In genomic region chr4:70705856-70706461, GRCh38 we compare ENCODE assay signal across 8 cellular contexts. TPM values are rescaled to one million over a fixed set of nuclear protein-coding genes. Genes with fewer than 3 reads are reported as not detected.
DNase-seq lines count a peak whose midpoint lies in the region; ATAC-seq and TF ChIP-seq lines count a peak whose summit lies in the region.

No MANE protein-coding gene starts in this region.

- H3K27me3 ChIP-seq in psoas muscle (ENCODE audit: insufficient read depth in 3 of 3, low read length in 2 of 3), result no peaks in the 10 kb centered on the region

- no peaks in the 10 kb centered on the region for H3K36me3 Mint-ChIP-seq in activated naive CD4-positive, alpha-beta T cell treated with anti-CD3 and anti-CD28 coated beads, Interleukin-2, amount 50 U/mL, for 24 hours
- H3K36me3 Mint-ChIP-seq in T-cell, result no peaks in the 10 kb centered on the region
- H3K36me3 Mint-ChIP-seq in glutamatergic neuron (ENCODE audit: unreplicated experiment), result no peaks in the 10 kb centered on the region

- peak overlapping the region; percentile 96 for H3K4me3 Mint-ChIP-seq in activated naive CD4-positive, alpha-beta T cell treated with anti-CD3 and anti-CD28 coated beads, Interleukin-2, amount 50 U/mL, for 24 hours
- peak overlapping the region; percentile 89 to 97 (median 91) for H3K4me3 Mint-ChIP-seq in T-cell
- peak overlapping the region; percentile 95 for H3K4me3 Mint-ChIP-seq in glutamatergic neuron (ENCODE audit: unreplicated experiment)

- H3K9me3 ChIP-seq in psoas muscle, result no peaks in the 10 kb centered on the region

- H3K4me1 Mint-ChIP-seq in activated naive CD4-positive, alpha-beta T cell treated with anti-CD3 and anti-CD28 coated beads, Interleukin-2, amount 50 U/mL, for 24 hours, result peaks cover 44% of the 10 kb centered on the region
- H3K4me1 Mint-ChIP-seq in T-cell, result peaks cover 31 to 40% (median 34%) of the 10 kb centered on the region in 3 donors
- peaks cover 9% of the 10 kb centered on the region for H3K4me1 Mint-ChIP-seq in glutamatergic neuron (ENCODE audit: low read depth, unreplicated experiment)

- no peak for ATAC-seq in T-cell (replicated peaks in 1 of 4)
- ATAC-seq in psoas muscle, result no peak
- ATAC-seq in GM19328 (IDR thresholded peaks at IDR 0.05; ENCODE audit: unreplicated experiment), result no peak

- WGBS in psoas muscle, 3 donors, result 3 to 4% (median 3%) methylated on average over 17 of the region's 17 CpGs

- TF ChIP-seq CTCF in glutamatergic neuron (IDR thresholded peaks at IDR 0.05; ENCODE audit: partially characterized antibody, unreplicated experiment) (no peak), psoas muscle (IDR thresholded peaks at IDR 0.05) (no peak)

- peak overlapping the region; percentile 95 for H3K27ac Mint-ChIP-seq in activated naive CD4-positive, alpha-beta T cell treated with anti-CD3 and anti-CD28 coated beads, Interleukin-2, amount 50 U/mL, for 24 hours
- H3K27ac Mint-ChIP-seq in T-cell, result peak overlapping the region; percentile 95 to 96
- peak overlapping the region; percentile 76 for H3K27ac Mint-ChIP-seq in glutamatergic neuron (ENCODE audit: unreplicated experiment)

- CTCF ChIA-PET in T-cell (lab: Charles Lee), result interaction anchor here (0.5 to 7.1 kb wide), 10 partner anchors 12 to 304 kb away, joined by 3 to 52 read pairs (median 6); partner anchors contain the start of genes UTP3 (in 2 of the 2) and RUFY3 (in 1 of the 2)

- peaks cover 20% of the 10 kb centered on the region for H3K4me1 ChIP-seq in psoas muscle

- H3K27me3 Mint-ChIP-seq in activated naive CD4-positive, alpha-beta T cell treated with anti-CD3 and anti-CD28 coated beads, Interleukin-2, amount 50 U/mL, for 24 hours, result no peaks in the 10 kb centered on the region
- H3K27me3 Mint-ChIP-seq in T-cell, result no peaks in the 10 kb centered on the region
- peaks cover 11% of the 10 kb centered on the region for H3K27me3 Mint-ChIP-seq in glutamatergic neuron (ENCODE audit: unreplicated experiment)

- H3K9me3 Mint-ChIP-seq in activated naive CD4-positive, alpha-beta T cell treated with anti-CD3 and anti-CD28 coated beads, Interleukin-2, amount 50 U/mL, for 24 hours, result no peaks in the 10 kb centered on the region
- H3K9me3 Mint-ChIP-seq in T-cell (no peaks in the 10 kb centered on the region), glutamatergic neuron (ENCODE audit: unreplicated experiment) (peaks cover 8% of the 10 kb centered on the region)

- H3K36me3 ChIP-seq in psoas muscle (ENCODE audit: insufficient read depth in 1 of 2, low read depth in 1 of 2), result no peaks in the 10 kb centered on the region

- DNase-seq in activated naive CD4-positive, alpha-beta T cell (lab: John Stamatoyannopoulos, UW), result no peak
- DNase-seq in T-cell (no peak), glutamatergic neuron (no peak), psoas muscle (no peak), LoVo (ENCODE audit: low spot score) (no peak), H4 (ENCODE audit: low spot score) (no peak)

- intact Hi-C loops in psoas muscle (cut with DNase I), result loop anchor here (1.0 to 10.0 kb wide), 5 partner anchors 17 to 289 kb away; partner anchors contain the start of genes GRSF1 (in 2 of the 2), DCK (in 1 of the 2) and UTP3 (in 1 of the 2)

- POLR2A ChIA-PET in T-cell (lab: Charles Lee), result interaction anchor here (0.5 to 2.1 kb wide), 7 partner anchors 16 to 140 kb away, joined by 3 to 8 read pairs (median 3); partner anchors contain the start of gene RUFY3 (in 1 of the 2)

- H3K4me3 ChIP-seq in psoas muscle, result peak overlapping the region; percentile 85

- H3K27ac ChIP-seq in psoas muscle, result peak overlapping the region; percentile 98

RNA-seq across cellular contexts. Expression of gene RUFY3, which starts 15.8 kb away (rescaled TPM):
- total RNA-seq in T-cell, result 10 to 100 TPM; 29.8 to 34.1 (median 33.3) TPM
- total RNA-seq in glutamatergic neuron (ENCODE audit: unreplicated experiment), result 291 TPM
- total RNA-seq in psoas muscle, result 10 to 100 TPM; 31.3 to 53.7 (median 43.3) TPM
- polyA plus RNA-seq in psoas muscle, result 10 to 100 TPM; 15.1 to 35.2 (median 27.7) TPM
- total RNA-seq in H4 (2014; rRNA removed; shearing (Covaris generic)), result 12.0 and 15.5 TPM in 2 replicates

RNA-seq across cellular contexts. Expression of gene UTP3, which starts 17.6 kb away (rescaled TPM):
- total RNA-seq in T-cell, result 10 to 100 TPM; 15.1 to 34.9 (median 34.0) TPM
- total RNA-seq in glutamatergic neuron (ENCODE audit: unreplicated experiment), result 23.5 TPM
- total RNA-seq in psoas muscle, result 10 to 100 TPM; 13.1 to 22.6 (median 20.2) TPM
- 10 to 100 TPM; 13.0 to 32.5 (median 28.6) TPM for polyA plus RNA-seq in psoas muscle
- total RNA-seq in H4 (2014; rRNA removed; shearing (Covaris generic)), result 19.7 and 23.6 TPM in 2 replicates

RNA-seq across cellular contexts. Expression of gene JCHAIN, which starts 39.7 kb away (rescaled TPM):
- total RNA-seq in T-cell (10 to 100 TPM in 2 of 5 donors, 1 to 10 TPM in 3; 4.8 to 23.6 (median 8.9) TPM), glutamatergic neuron (ENCODE audit: unreplicated experiment) (not detected), psoas muscle (1 to 10 TPM in 3 of 4 donors, under 1 TPM in 1; 0.50 to 3.0 (median 1.7) TPM)
- under 1 TPM; 0.13 to 0.73 (median 0.15) TPM for polyA plus RNA-seq in psoas muscle
- total RNA-seq in H4 (2014; rRNA removed; shearing (Covaris generic)), result 1.3 TPM in 1 of 2 replicates, not detected in the other
